ENCODE assay signal across 8 cellular contexts in genomic region chr2:118224144-118224887, GRCh38.
DNase-seq lines count a peak whose midpoint lies in the region; ATAC-seq and TF ChIP-seq lines count a peak whose summit lies in the region.

No MANE protein-coding gene starts in this region.

- ATAC-seq in GM19397 (IDR thresholded peaks at IDR 0.05; ENCODE audit: unreplicated experiment) (peak; percentile 65), HG03565 (IDR thresholded peaks at IDR 0.05; ENCODE audit: unreplicated experiment) (peak; percentile 52)

- no peak for TF ChIP-seq CTCF in BJ (IDR thresholded peaks at IDR 0.05; ENCODE audit: insufficient read depth, low read depth, low read length)

- POLR2A ChIA-PET in BJ (lab: Charles Lee) = no interaction called here

- no peaks in the 10 kb centered on the region for H3K9me3 ChIP-seq in iPS DF 6.9 (ENCODE audit: control insufficient read depth, insufficient read depth, low read length)

- CTCF ChIA-PET in BJ (lab: Yijun Ruan, JAX) = interaction anchor here (0.9 to 4.1 kb wide), 4 partner anchors 13 to 637 kb away, joined by 3 to 35 read pairs (median 4); no protein-coding TSS in a partner anchor

- WGBS in iPS DF 6.9 (ENCODE audit: insufficient coverage, insufficient read length) = no CpG with 5 or more reads among the region's 72 CpGs

- H3K4me1 ChIP-seq in iPS DF 6.9 (ENCODE audit: control insufficient read depth, insufficient read depth, low read length) = 0 out of 2 replicates have a peak, but pooled peaks cover 1% of the 10 kb centered on the region

- DNase-seq in BJ (ENCODE audit: low read depth) = no peak
- peak; percentile 54 to 61 for DNase-seq in activated T-cell treated with anti-CD3 and anti-CD28 coated beads, Interleukin-2, amount 50 U/mL, for 48 hours
- no peak for DNase-seq in iPS DF 6.9 (ENCODE audit: low read depth, low spot score)
- DNase-seq in stimulated activated CD4-positive, alpha-beta T cell treated with anti-CD3 and anti-CD28 coated beads, Interleukin-15, amount 100 ng/mL, for 24 hours = peak; percentile 59
- no peak for DNase-seq in GDM1 (lab: John Stamatoyannopoulos, UW)
- DNase-seq in inferior parietal cortex (ENCODE audit: extremely low spot score) = no peak

- H3K36me3 ChIP-seq in BJ (ENCODE audit: control insufficient read depth, insufficient read depth, low read length) (no peaks in the 10 kb centered on the region), iPS DF 6.9 (ENCODE audit: control insufficient read depth, insufficient read depth, low read length) (no peaks in the 10 kb centered on the region)

- H3K4me3 ChIP-seq in BJ (ENCODE audit: low read depth, low read length) = peak overlapping the region; percentile 32
- H3K4me3 ChIP-seq in iPS DF 6.9 (ENCODE audit: low read length) = peak overlapping the region; percentile 33; the same call in 1 of the 2 replicates

- no peak overlapping the region for H3K27ac ChIP-seq in iPS DF 6.9 (ENCODE audit: low read length)

- peaks cover 21% of the 10 kb centered on the region for H3K27me3 ChIP-seq in BJ (ENCODE audit: control insufficient read depth, insufficient read depth, low read length)
- no peaks in the 10 kb centered on the region for H3K27me3 ChIP-seq in iPS DF 6.9 (ENCODE audit: control insufficient read depth, insufficient read depth, low read length)

Comparison
In these comparisons a context has a peak if more than half of its experiments do, and no peak if none do; other contexts are left out.
1. DNase-seq: peak in activated T-cell treated with anti-CD3 and anti-CD28 coated beads, Interleukin-2, amount 50 U/mL, for 48 hours (2 of 2) and stimulated activated CD4-positive, alpha-beta T cell treated with anti-CD3 and anti-CD28 coated beads, Interleukin-15, amount 100 ng/mL, for 24 hours (single experiment); none in BJ (single experiment), iPS DF 6.9 (single experiment), GDM1 (single experiment) and inferior parietal cortex (single experiment).